In the genomic region with DNA sequence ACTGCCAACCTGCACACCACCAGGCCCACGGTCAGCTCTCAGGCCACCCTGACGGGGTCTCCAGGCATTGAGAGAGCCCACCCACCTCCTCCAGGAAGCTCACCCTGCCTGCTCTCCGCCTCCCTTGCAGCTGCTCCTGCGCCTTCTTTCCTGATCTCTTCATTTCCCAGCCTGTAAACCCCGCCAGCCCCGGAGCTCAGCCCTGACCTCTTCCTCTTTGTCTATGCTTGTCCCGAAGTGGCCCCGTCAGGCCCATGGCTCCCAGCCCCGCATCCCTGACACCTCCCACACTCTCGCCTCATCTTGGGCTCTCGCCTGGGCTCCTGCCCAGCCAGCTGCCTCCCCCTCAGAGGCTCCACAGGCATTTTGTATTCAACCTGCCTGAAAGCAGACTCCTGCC, we compare ENCODE assay signal across 1 cellular context.
TF ChIP-seq lines count a peak whose summit lies in the region.

No MANE protein-coding gene starts in this region.

TF ChIP-seq in HepG2, 621 proteins besides CTCF, POLR2A, EP300 and RAD21 (continued from another document):
- TF ChIP-seq, protein P1, sequence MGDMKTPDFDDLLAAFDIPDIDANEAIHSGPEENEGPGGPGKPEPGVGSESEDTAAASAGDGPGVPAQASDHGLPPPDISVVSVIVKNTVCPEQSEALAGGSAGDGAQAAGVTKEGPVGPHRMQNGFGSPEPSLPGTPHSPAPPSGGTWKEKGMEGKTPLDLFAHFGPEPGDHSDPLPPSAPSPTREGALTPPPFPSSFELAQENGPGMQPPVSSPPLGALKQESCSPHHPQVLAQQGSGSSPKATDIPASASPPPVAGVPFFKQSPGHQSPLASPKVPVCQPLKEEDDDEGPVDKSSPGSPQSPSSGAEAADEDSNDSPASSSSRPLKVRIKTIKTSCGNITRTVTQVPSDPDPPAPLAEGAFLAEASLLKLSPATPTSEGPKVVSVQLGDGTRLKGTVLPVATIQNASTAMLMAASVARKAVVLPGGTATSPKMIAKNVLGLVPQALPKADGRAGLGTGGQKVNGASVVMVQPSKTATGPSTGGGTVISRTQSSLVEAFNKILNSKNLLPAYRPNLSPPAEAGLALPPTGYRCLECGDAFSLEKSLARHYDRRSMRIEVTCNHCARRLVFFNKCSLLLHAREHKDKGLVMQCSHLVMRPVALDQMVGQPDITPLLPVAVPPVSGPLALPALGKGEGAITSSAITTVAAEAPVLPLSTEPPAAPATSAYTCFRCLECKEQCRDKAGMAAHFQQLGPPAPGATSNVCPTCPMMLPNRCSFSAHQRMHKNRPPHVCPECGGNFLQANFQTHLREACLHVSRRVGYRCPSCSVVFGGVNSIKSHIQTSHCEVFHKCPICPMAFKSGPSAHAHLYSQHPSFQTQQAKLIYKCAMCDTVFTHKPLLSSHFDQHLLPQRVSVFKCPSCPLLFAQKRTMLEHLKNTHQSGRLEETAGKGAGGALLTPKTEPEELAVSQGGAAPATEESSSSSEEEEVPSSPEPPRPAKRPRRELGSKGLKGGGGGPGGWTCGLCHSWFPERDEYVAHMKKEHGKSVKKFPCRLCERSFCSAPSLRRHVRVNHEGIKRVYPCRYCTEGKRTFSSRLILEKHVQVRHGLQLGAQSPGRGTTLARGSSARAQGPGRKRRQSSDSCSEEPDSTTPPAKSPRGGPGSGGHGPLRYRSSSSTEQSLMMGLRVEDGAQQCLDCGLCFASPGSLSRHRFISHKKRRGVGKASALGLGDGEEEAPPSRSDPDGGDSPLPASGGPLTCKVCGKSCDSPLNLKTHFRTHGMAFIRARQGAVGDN (CRISPR knock-in tag; IDR thresholded peaks at IDR 0.05), result no peak
- TF ChIP-seq REXO4 (CRISPR knock-in tag; IDR thresholded peaks at IDR 0.05; ENCODE audit: borderline replicate concordance), result no peak
- TF ChIP-seq RFXANK (CRISPR knock-in tag; IDR thresholded peaks at IDR 0.05), result no peak
- TF ChIP-seq, protein P2, sequence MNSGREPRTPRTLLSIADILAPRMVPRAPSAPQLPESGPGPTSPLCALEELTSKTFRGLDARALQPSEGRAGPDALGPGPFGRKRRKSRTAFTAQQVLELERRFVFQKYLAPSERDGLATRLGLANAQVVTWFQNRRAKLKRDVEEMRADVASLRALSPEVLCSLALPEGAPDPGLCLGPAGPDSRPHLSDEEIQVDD (CRISPR knock-in tag; IDR thresholded peaks at IDR 0.05; ENCODE audit: borderline replicate concordance), result no peak
